ENCODE assay signal across 1 cellular context in genomic region chr5:178449163-178450060, GRCh38.
TF ChIP-seq lines count a peak whose summit lies in the region.

No MANE protein-coding gene starts in this region.

TF ChIP-seq in HepG2, 621 proteins besides CTCF, POLR2A, EP300 and RAD21 (continued from another document):
- no peak for TF ChIP-seq KIAA2018 (CRISPR knock-in tag; IDR thresholded peaks at IDR 0.05; ENCODE audit: borderline replicate concordance)
- no peak for TF ChIP-seq E2F2 (CRISPR knock-in tag; IDR thresholded peaks at IDR 0.05; ENCODE audit: borderline replicate concordance)
- no peak for TF ChIP-seq PHF5A (CRISPR knock-in tag; IDR thresholded peaks at IDR 0.05; ENCODE audit: low read depth, unreplicated experiment)
- TF ChIP-seq ZNF503 (CRISPR knock-in tag; IDR thresholded peaks at IDR 0.05) = no peak
- no peak for TF ChIP-seq IRF2 (CRISPR knock-in tag; IDR thresholded peaks at IDR 0.05)
- TF ChIP-seq MAF1 (CRISPR knock-in tag; IDR thresholded peaks at IDR 0.05; ENCODE audit: borderline replicate concordance) = no peak
- TF ChIP-seq ZNF263 (CRISPR knock-in tag; IDR thresholded peaks at IDR 0.05) = no peak
TF ChIP-seq in HepG2: peak in this region for 0.
